10 cellular contexts compared by ENCODE assay signal in genomic region chr9:77807846-77808749, GRCh38.
A peak's percentile ranks its signal among the peaks of the same experiment; 100 is the strongest.
DNase-seq lines count a peak whose midpoint lies in the region; ATAC-seq and TF ChIP-seq lines count a peak whose summit lies in the region.
"Had no signal": no experiment of that assay in that cellular context is flagged by ENCODE, and none has a peak within 500 bp of the region (broad histone marks: within the 10 kb centered on the region; RNA-seq: fewer than 3 reads in every experiment).

No MANE protein-coding gene starts in this region.

- H3K27me3 ChIP-seq in mammary epithelial cell (ENCODE audit: insufficient read depth, low read length): no peaks in the 10 kb centered on the region
- no peaks in the 10 kb centered on the region for H3K27me3 ChIP-seq in naive thymus-derived CD4-positive, alpha-beta T cell (ENCODE audit: control insufficient read depth in 2 of 2, insufficient read depth in 2 of 2, low read length in 2 of 2)

- dilution Hi-C loops in mammary epithelial cell (cut with HindIII; ENCODE audit: low sequenced_read_pairs): no loop called here

- CTCF ChIA-PET in Calu3 (lab: Charles Lee): no interaction called here
- CTCF ChIA-PET in mammary epithelial cell (lab: Charles Lee; ENCODE audit: low non-redundant PET): no interaction called here
- CTCF ChIA-PET in naive thymus-derived CD4-positive, alpha-beta T cell (lab: Charles Lee): no interaction called here

- peak overlapping the region; percentile 11 for H3K27ac ChIP-seq in mammary epithelial cell (ENCODE audit: insufficient read depth, low read depth, low read length)
- H3K27ac ChIP-seq in naive thymus-derived CD4-positive, alpha-beta T cell (ENCODE audit: low read depth, low read length): no peak overlapping the region

- DNase-seq in Calu3 (no peak), M059J (ENCODE audit: low read depth) (peak; percentile 28), mammary epithelial cell (no peak), middle frontal gyrus (ENCODE audit: extremely low spot score, low spot score) (no peak), GM03348 (ENCODE audit: low spot score) (no peak)
- no peak for DNase-seq in naive thymus-derived CD4-positive, alpha-beta T cell
- DNase-seq: Karpas-422 had no signal

- peaks cover 39% of the 10 kb centered on the region for H3K4me1 ChIP-seq in mammary epithelial cell (ENCODE audit: insufficient read depth, low read length)
- peaks cover 0 to 5% of the 10 kb centered on the region in 2 donors for H3K4me1 ChIP-seq in naive thymus-derived CD4-positive, alpha-beta T cell (ENCODE audit: control insufficient read depth in 2 of 2, insufficient read depth in 2 of 2, low read length in 2 of 2)

- no peak for TF ChIP-seq CTCF in Calu3 (IDR thresholded peaks at IDR 0.05; ENCODE audit: unreplicated experiment)
- no peak for TF ChIP-seq CTCF in mammary epithelial cell (conservative IDR thresholded peaks at IDR 0.05 in 1 of 2, IDR thresholded peaks at IDR 0.05 in 1 of 2; ENCODE audit: extremely low read depth in 1 of 2, insufficient read depth in 1 of 2, low read depth in 1 of 2, low read length in 2 of 2)

- no peak overlapping the region for H3K4me2 ChIP-seq in mammary epithelial cell (ENCODE audit: insufficient read depth, low read depth, low read length)

- no peak overlapping the region for H3K9ac ChIP-seq in mammary epithelial cell (ENCODE audit: insufficient read depth, low read length)

- POLR2A ChIA-PET in naive thymus-derived CD4-positive, alpha-beta T cell (lab: Charles Lee): no interaction called here

- H3K9me3 Mint-ChIP-seq in Calu3 (ENCODE audit: low read depth, unreplicated experiment): no peaks in the 10 kb centered on the region
- H3K9me3 Mint-ChIP-seq in naive thymus-derived CD4-positive, alpha-beta T cell: peaks cover 0 to 2% (median 0%) of the 10 kb centered on the region in 11 donors
- H3K9me3 Mint-ChIP-seq: memory B cell had no signal

- H3K4me3 Mint-ChIP-seq in Calu3 (ENCODE audit: low read depth, unreplicated experiment): no peak overlapping the region
- H3K4me3 Mint-ChIP-seq in naive thymus-derived CD4-positive, alpha-beta T cell: peak overlapping the region in 4 of 10 donors; percentile 1 to 50 (median 33)
- H3K4me3 Mint-ChIP-seq: memory B cell had no signal

- in situ Hi-C loops in mammary epithelial cell (cut with MboI; ENCODE audit: low sequenced_read_pairs in 2 of 2): no loop called here

- no peaks in the 10 kb centered on the region for H3K27me3 Mint-ChIP-seq in Calu3 (ENCODE audit: unreplicated experiment)
- H3K27me3 Mint-ChIP-seq in naive thymus-derived CD4-positive, alpha-beta T cell: no peaks in the 10 kb centered on the region
- H3K27me3 Mint-ChIP-seq: memory B cell had no signal

- H2AFZ ChIP-seq in mammary epithelial cell (ENCODE audit: low read depth, low read length): no peak overlapping the region

- ATAC-seq in naive thymus-derived CD4-positive, alpha-beta T cell: no peak
- ATAC-seq in GM18868 (IDR thresholded peaks at IDR 0.05; ENCODE audit: unreplicated experiment) (no peak), GM21390 (IDR thresholded peaks at IDR 0.05; ENCODE audit: unreplicated experiment) (no peak)

- intact Hi-C loops in Calu3 (cut with micrococcal nuclease; ENCODE audit: unreplicated experiment) (no loop called here), mammary epithelial cell (cut with micrococcal nuclease) (loop anchor here (10.0 kb wide), 1 partner anchor 227 kb away; the partner anchor contains the start of gene GNAQ)
- intact Hi-C loops in naive thymus-derived CD4-positive, alpha-beta T cell (cut with micrococcal nuclease): loop anchor here in 1 of 2 donors (5.0 kb wide), 1 partner anchor 34 kb away; no protein-coding TSS in a partner anchor

- peaks cover 27% of the 10 kb centered on the region for H3K4me1 Mint-ChIP-seq in Calu3 (ENCODE audit: low read depth, unreplicated experiment)
- H3K4me1 Mint-ChIP-seq in naive thymus-derived CD4-positive, alpha-beta T cell: peaks cover 13 to 44% (median 39%) of the 10 kb centered on the region in 7 donors

- H3K4me3 ChIP-seq in mammary epithelial cell (replicated peaks in 1 of 3; ENCODE audit: insufficient read depth in 1 of 3, low read depth in 2 of 3, low read length in 3 of 3): no peak overlapping the region
- H3K4me3 ChIP-seq in naive thymus-derived CD4-positive, alpha-beta T cell (ENCODE audit: low read length): no peak overlapping the region

- no peaks in the 10 kb centered on the region for H3K9me3 ChIP-seq in mammary epithelial cell (replicated peaks; ENCODE audit: insufficient read depth, low read length)
- no peaks in the 10 kb centered on the region for H3K9me3 ChIP-seq in naive thymus-derived CD4-positive, alpha-beta T cell (ENCODE audit: control insufficient read depth in 2 of 3, low read length in 3 of 3)

- no peaks in the 10 kb centered on the region for H3K36me3 ChIP-seq in mammary epithelial cell (ENCODE audit: insufficient read depth, low read length)
- H3K36me3 ChIP-seq in naive thymus-derived CD4-positive, alpha-beta T cell (ENCODE audit: control insufficient read depth in 2 of 3, insufficient read depth in 3 of 3, low read length in 3 of 3): peaks cover 0 to 4% (median 0%) of the 10 kb centered on the region in 3 experiments

- BruUV-seq in Calu3 (replicated peaks; lab: Mats Ljungman, UMichigan): no TSS peak
- no TSS peak for BruUV-seq in mammary epithelial cell (replicated peaks; lab: Mats Ljungman, UMichigan)

- H4K20me1 ChIP-seq in mammary epithelial cell (ENCODE audit: insufficient read depth, low read length): no peaks in the 10 kb centered on the region

- H3K79me2 ChIP-seq in mammary epithelial cell (ENCODE audit: insufficient read depth, low read length): peaks cover 14% of the 10 kb centered on the region

- H3K27ac Mint-ChIP-seq in Calu3 (ENCODE audit: unreplicated experiment): peak overlapping the region; percentile 72
- H3K27ac Mint-ChIP-seq in naive thymus-derived CD4-positive, alpha-beta T cell: peak overlapping the region in 5 of 9 donors; percentile 5 to 78 (median 9)
- H3K27ac Mint-ChIP-seq: memory B cell had no signal

- 82% methylated on average over 6 of the region's 6 CpGs for WGBS in mammary epithelial cell (ENCODE audit: low coverage, missing lambda C conversion rate)

- H3K36me3 Mint-ChIP-seq in Calu3 (ENCODE audit: insufficient read depth, unreplicated experiment): peaks cover 5% of the 10 kb centered on the region
- H3K36me3 Mint-ChIP-seq in naive thymus-derived CD4-positive, alpha-beta T cell: peaks cover 0 to 67% (median 53%) of the 10 kb centered on the region in 5 donors
- H3K36me3 Mint-ChIP-seq: memory B cell had no signal
